ENCODE assay signal across 9 cellular contexts in the genomic region with DNA sequence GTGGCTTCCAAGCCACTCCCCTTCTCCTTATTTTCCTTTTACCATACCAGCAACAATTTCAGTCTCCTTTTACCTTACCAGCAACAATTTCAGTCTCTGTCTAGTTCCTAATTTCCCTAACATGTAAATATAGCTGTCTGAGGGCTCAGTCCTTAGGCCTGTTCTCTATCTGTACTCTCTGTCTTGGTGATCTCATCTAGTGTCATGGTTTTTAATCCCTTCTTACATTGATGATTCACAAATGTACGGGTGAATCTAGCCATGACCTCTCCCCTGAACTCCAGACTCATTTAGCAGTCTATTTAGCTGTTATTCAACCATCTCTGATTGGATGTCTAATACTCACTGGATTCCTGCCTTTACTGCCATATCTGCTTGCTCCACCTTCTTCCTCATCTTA. TPM values are rescaled to one million over a fixed set of nuclear protein-coding genes. Genes with fewer than 3 reads are reported as not detected.
A peak's percentile ranks its signal among the peaks of the same experiment; 100 is the strongest.
DNase-seq lines count a peak whose midpoint lies in the region; ATAC-seq and TF ChIP-seq lines count a peak whose summit lies in the region.
"Had no signal": no experiment of that assay in that cellular context is flagged by ENCODE, and none has a peak within 500 bp of the region (broad histone marks: within the 10 kb centered on the region; RNA-seq: fewer than 3 reads in every experiment).

No MANE protein-coding gene starts in this region.

- TF ChIP-seq CTCF in fibroblast of villous mesenchyme (IDR thresholded peaks at IDR 0.05; ENCODE audit: insufficient read depth, low read depth, low read length) (no peak), esophagus muscularis mucosa (IDR thresholded peaks at IDR 0.05) (no peak), suprapubic skin (IDR thresholded peaks at IDR 0.05) (no peak)

- H3K9me3 ChIP-seq in esophagus muscularis mucosa = no peaks in the 10 kb centered on the region
- H3K9me3 ChIP-seq in suprapubic skin = no peaks in the 10 kb centered on the region
- H3K9me3 ChIP-seq: Peyer's patch had no signal

- intact Hi-C loops in esophagus muscularis mucosa (cut with DNase I) = no loop called here

- H3K4me3 ChIP-seq in fibroblast of villous mesenchyme (ENCODE audit: low read depth, low read length) = no peak overlapping the region
- no peak overlapping the region for H3K4me3 ChIP-seq in esophagus muscularis mucosa
- no peak overlapping the region for H3K4me3 ChIP-seq in suprapubic skin
- H3K4me3 ChIP-seq: Peyer's patch had no signal

- peak; percentile 57 for ATAC-seq in GM21526 (IDR thresholded peaks at IDR 0.05; ENCODE audit: low FRiP score, unreplicated experiment)

- H3K27me3 ChIP-seq in esophagus muscularis mucosa = no peaks in the 10 kb centered on the region
- H3K27me3 ChIP-seq in suprapubic skin = no peaks in the 10 kb centered on the region
- H3K27me3 ChIP-seq: Peyer's patch had no signal

- H3K4me1 ChIP-seq in esophagus muscularis mucosa = peaks cover 4 to 10% (median 5%) of the 10 kb centered on the region in 4 donors
- H3K4me1 ChIP-seq in suprapubic skin = no peaks in the 10 kb centered on the region

- H3K36me3 ChIP-seq in esophagus muscularis mucosa (no peaks in the 10 kb centered on the region), suprapubic skin (no peaks in the 10 kb centered on the region)
- H3K36me3 ChIP-seq: Peyer's patch had no signal

- TF ChIP-seq POLR2A in esophagus muscularis mucosa (IDR thresholded peaks at IDR 0.05; ENCODE audit: low read depth) (no peak), suprapubic skin (IDR thresholded peaks at IDR 0.05) (no peak)

- DNase-seq in EL (peak; percentile 87), HPDE6-E6E7 (ENCODE audit: extremely low spot score) (peak; percentile 84), fibroblast of villous mesenchyme (ENCODE audit: low read depth) (peak; percentile 81), SK-N-DZ (ENCODE audit: low spot score) (no peak), esophagus muscularis mucosa (ENCODE audit: extremely low spot score) (no peak), suprapubic skin (ENCODE audit: low spot score in 2 of 2) (no peak), NCI-H128 (lab: John Stamatoyannopoulos, UW; ENCODE audit: unreplicated experiment) (no peak)
- DNase-seq: Peyer's patch had no signal

- TF ChIP-seq EP300 in esophagus muscularis mucosa (IDR thresholded peaks at IDR 0.05) (no peak), suprapubic skin (IDR thresholded peaks at IDR 0.05) (no peak)

- WGBS in esophagus muscularis mucosa = 47% methylated on average over 1 of the region's 1 CpG
- 29% methylated on average over 1 of the region's 1 CpG for WGBS in suprapubic skin

- H3K27ac ChIP-seq in esophagus muscularis mucosa (replicated peaks in 1 of 4) (no peak overlapping the region), suprapubic skin (no peak overlapping the region)

RNA-seq across cellular contexts. Expression of a gene that starts 7.2 kb away (rescaled TPM):
- total RNA-seq in fibroblast of villous mesenchyme = 9.5 and 11.6 TPM in 2 replicates
- 0.37 and 0.67 TPM in 2 replicates for polyA plus RNA-seq in SK-N-DZ (2014; cell fraction: cytosol; rRNA removed)
- polyA plus RNA-seq in SK-N-DZ (2014; cell fraction: nucleus; rRNA removed) = 0.31 and 0.63 TPM in 2 replicates
- 1 to 10 TPM; 3.0 to 5.0 (median 3.7) TPM for total RNA-seq in esophagus muscularis mucosa
- 1 to 10 TPM in 3 of 4 donors, under 1 TPM in 1; 0.64 to 3.8 (median 1.6) TPM for total RNA-seq in suprapubic skin

Comparison
In these comparisons a context has a peak if more than half of its experiments do, and no peak if none do; other contexts are left out.
1. DNase-seq: peak in EL (single experiment), HPDE6-E6E7 (single experiment) and fibroblast of villous mesenchyme (single experiment); none in SK-N-DZ (single experiment), esophagus muscularis mucosa (single experiment), suprapubic skin (0 of 2) and NCI-H128 (single experiment).